In genomic region chr1:33123266-33123665, GRCh38 we compare ENCODE assay signal across 16 cellular contexts. TPM values are rescaled to one million over a fixed set of nuclear protein-coding genes. Genes with fewer than 3 reads are reported as not detected.
DNase-seq lines count a peak whose midpoint lies in the region; ATAC-seq and TF ChIP-seq lines count a peak whose summit lies in the region.
"Had no signal": no experiment of that assay in that cellular context is flagged by ENCODE, and none has a peak within 500 bp of the region (broad histone marks: within the 10 kb centered on the region; RNA-seq: fewer than 3 reads in every experiment).

No MANE protein-coding gene starts in this region.

- CTCF ChIA-PET in activated CD8-positive, alpha-beta T cell treated with anti-CD3 and anti-CD28 coated beads, Interleukin-2, amount 10 ng/mL, durations not matched to agents 7 days and 5 days (lab: Charles Lee) = interaction anchor here (1.1 kb wide), 1 partner anchor 347 kb away, joined by 4 read pairs; no protein-coding TSS in a partner anchor
- CTCF ChIA-PET in activated CD8-positive, alpha-beta T cell treated with anti-CD3 and anti-CD28 coated beads for 36 hours (lab: Charles Lee) = interaction anchor here (1.2 kb wide), 1 partner anchor 28 kb away, joined by 4 read pairs; no protein-coding TSS in a partner anchor

- TF ChIP-seq CTCF in activated CD8-positive, alpha-beta T cell treated with anti-CD3 and anti-CD28 coated beads for 36 hours (IDR thresholded peaks at IDR 0.05) = no peak
- TF ChIP-seq CTCF in epithelial cell of esophagus (IDR thresholded peaks at IDR 0.05; ENCODE audit: insufficient read depth, low read depth, low read length, missing control alignments) = no peak
- no peak for TF ChIP-seq CTCF in nephron progenitor cell (IDR thresholded peaks at IDR 0.05)

- H3K27ac Mint-ChIP-seq in activated CD8-positive, alpha-beta T cell treated with anti-CD3 and anti-CD28 coated beads, Interleukin-2, amount 10 ng/mL, durations not matched to agents 7 days and 5 days = peak overlapping the region; percentile 25
- H3K27ac Mint-ChIP-seq in activated CD8-positive, alpha-beta T cell treated with anti-CD3 and anti-CD28 coated beads for 36 hours = no peak overlapping the region
- peak overlapping the region; percentile 21 for H3K27ac Mint-ChIP-seq in activated T-helper 17 cell treated with anti-CD3 and anti-CD28 coated beads, Interleukin-2, amount 50 U/mL, for 72 hours
- H3K27ac Mint-ChIP-seq in nephron progenitor cell = peak overlapping the region; percentile 62
- H3K27ac Mint-ChIP-seq: GM23338 had no signal

- H3K4me3 Mint-ChIP-seq in activated CD8-positive, alpha-beta T cell treated with anti-CD3 and anti-CD28 coated beads, Interleukin-2, amount 10 ng/mL, durations not matched to agents 7 days and 5 days = no peak overlapping the region
- no peak overlapping the region for H3K4me3 Mint-ChIP-seq in activated CD8-positive, alpha-beta T cell treated with anti-CD3 and anti-CD28 coated beads for 36 hours
- H3K4me3 Mint-ChIP-seq in activated T-helper 17 cell treated with anti-CD3 and anti-CD28 coated beads, Interleukin-2, amount 50 U/mL, for 72 hours = no peak overlapping the region
- H3K4me3 Mint-ChIP-seq in nephron progenitor cell = no peak overlapping the region
- H3K4me3 Mint-ChIP-seq: GM23338 had no signal

- no peak for ATAC-seq in activated CD8-positive, alpha-beta T cell treated with anti-CD3 and anti-CD28 coated beads, Interleukin-2, amount 10 ng/mL, durations not matched to agents 7 days and 5 days
- no peak for ATAC-seq in activated CD8-positive, alpha-beta T cell treated with anti-CD3 and anti-CD28 coated beads for 36 hours
- ATAC-seq in activated T-helper 17 cell treated with anti-CD3 and anti-CD28 coated beads, Interleukin-2, amount 50 U/mL, for 72 hours (replicated peaks) = no peak
- ATAC-seq: GM23338 had no signal

- H3K4me1 Mint-ChIP-seq in activated CD8-positive, alpha-beta T cell treated with anti-CD3 and anti-CD28 coated beads, Interleukin-2, amount 10 ng/mL, durations not matched to agents 7 days and 5 days (ENCODE audit: low read depth) = peaks cover 21% of the 10 kb centered on the region
- peaks cover 13% of the 10 kb centered on the region for H3K4me1 Mint-ChIP-seq in activated CD8-positive, alpha-beta T cell treated with anti-CD3 and anti-CD28 coated beads for 36 hours (ENCODE audit: low read depth)
- H3K4me1 Mint-ChIP-seq in activated T-helper 17 cell treated with anti-CD3 and anti-CD28 coated beads, Interleukin-2, amount 50 U/mL, for 72 hours = peaks cover 11% of the 10 kb centered on the region
- H3K4me1 Mint-ChIP-seq in nephron progenitor cell = peaks cover 43% of the 10 kb centered on the region

- intact Hi-C loops in activated CD8-positive, alpha-beta T cell treated with anti-CD3 and anti-CD28 coated beads for 36 hours (cut with micrococcal nuclease) = no loop called here

- no peaks in the 10 kb centered on the region for H3K27me3 Mint-ChIP-seq in activated CD8-positive, alpha-beta T cell treated with anti-CD3 and anti-CD28 coated beads, Interleukin-2, amount 10 ng/mL, durations not matched to agents 7 days and 5 days (ENCODE audit: low read depth)
- H3K27me3 Mint-ChIP-seq in activated CD8-positive, alpha-beta T cell treated with anti-CD3 and anti-CD28 coated beads for 36 hours = no peaks in the 10 kb centered on the region
- no peaks in the 10 kb centered on the region for H3K27me3 Mint-ChIP-seq in activated T-helper 17 cell treated with anti-CD3 and anti-CD28 coated beads, Interleukin-2, amount 50 U/mL, for 72 hours
- H3K27me3 Mint-ChIP-seq in nephron progenitor cell (ENCODE audit: low read depth, poor library complexity) = peaks cover 21% of the 10 kb centered on the region

- POLR2A ChIA-PET in activated CD8-positive, alpha-beta T cell treated with anti-CD3 and anti-CD28 coated beads, Interleukin-2, amount 10 ng/mL, durations not matched to agents 7 days and 5 days (lab: Charles Lee) = no interaction called here
- POLR2A ChIA-PET in activated CD8-positive, alpha-beta T cell treated with anti-CD3 and anti-CD28 coated beads for 36 hours (lab: Charles Lee) = interaction anchor here (1.2 kb wide), 1 partner anchor 35 kb away, joined by 3 read pairs; no protein-coding TSS in a partner anchor

- no peak overlapping the region for H3K4me3 ChIP-seq in epithelial cell of esophagus (ENCODE audit: low read length)
- H3K4me3 ChIP-seq: BLaER1 treated with 17β-estradiol and CSF1 and Interleukin-3, amounts not matched to agents 10 nM and 100 nM; GM23338 had no signal

- DNase-seq in activated CD8-positive, alpha-beta T cell treated with anti-CD3 and anti-CD28 coated beads, Interleukin-2, amount 10 ng/mL, durations not matched to agents 7 days and 5 days = no peak
- DNase-seq in activated CD8-positive, alpha-beta T cell treated with anti-CD3 and anti-CD28 coated beads for 36 hours = no peak
- DNase-seq in epithelial cell of esophagus (ENCODE audit: low read depth) (peak; percentile 56), nephron progenitor cell (no peak), HK-2 (ENCODE audit: unreplicated experiment) (no peak), NCI-H2196 treated with DMSO at 0.1 percent for 48 hours (lab: John Stamatoyannopoulos, UW; ENCODE audit: unreplicated experiment) (no peak)
- no peak for DNase-seq in activated CD4-positive, CD25-positive, alpha-beta regulatory T cell treated with anti-CD3 and anti-CD28 coated beads, Interleukin-2, amount 50 U/mL, for 72 hours
- DNase-seq: ACHN; CD4-positive, CD25-positive, alpha-beta regulatory T cell; DMS53; GF-D8; H7 had no signal

- no peaks in the 10 kb centered on the region for H3K9me3 Mint-ChIP-seq in activated CD8-positive, alpha-beta T cell treated with anti-CD3 and anti-CD28 coated beads, Interleukin-2, amount 10 ng/mL, durations not matched to agents 7 days and 5 days (ENCODE audit: insufficient read depth)
- H3K9me3 Mint-ChIP-seq in activated CD8-positive, alpha-beta T cell treated with anti-CD3 and anti-CD28 coated beads for 36 hours = no peaks in the 10 kb centered on the region
- H3K9me3 Mint-ChIP-seq in activated T-helper 17 cell treated with anti-CD3 and anti-CD28 coated beads, Interleukin-2, amount 50 U/mL, for 72 hours = no peaks in the 10 kb centered on the region
- peaks cover 13% of the 10 kb centered on the region for H3K9me3 Mint-ChIP-seq in nephron progenitor cell
- H3K9me3 Mint-ChIP-seq: GM23338 had no signal

- H3K36me3 Mint-ChIP-seq in activated CD8-positive, alpha-beta T cell treated with anti-CD3 and anti-CD28 coated beads, Interleukin-2, amount 10 ng/mL, durations not matched to agents 7 days and 5 days (ENCODE audit: low read depth) = peaks cover 22% of the 10 kb centered on the region
- peaks cover 14% of the 10 kb centered on the region for H3K36me3 Mint-ChIP-seq in activated CD8-positive, alpha-beta T cell treated with anti-CD3 and anti-CD28 coated beads for 36 hours (ENCODE audit: low read depth)
- H3K36me3 Mint-ChIP-seq in activated T-helper 17 cell treated with anti-CD3 and anti-CD28 coated beads, Interleukin-2, amount 50 U/mL, for 72 hours (ENCODE audit: low read depth) = peaks cover 13% of the 10 kb centered on the region
- H3K36me3 Mint-ChIP-seq in nephron progenitor cell (ENCODE audit: low read depth) = peaks cover 14% of the 10 kb centered on the region

RNA-seq across cellular contexts. Expression of gene AZIN2, which starts 42.3 kb away (rescaled TPM):
- 10 to 100 TPM; 11.0 to 12.0 TPM for total RNA-seq in activated CD8-positive, alpha-beta T cell treated with anti-CD3 and anti-CD28 coated beads, Interleukin-2, amount 10 ng/mL, durations not matched to agents 7 days and 5 days
- 1 to 10 TPM; 2.5 TPM for total RNA-seq in activated CD8-positive, alpha-beta T cell treated with anti-CD3 and anti-CD28 coated beads for 36 hours
- total RNA-seq in activated T-helper 17 cell treated with anti-CD3 and anti-CD28 coated beads, Interleukin-2, amount 50 U/mL, for 72 hours = 1 to 10 TPM; 3.4 to 3.7 TPM
- total RNA-seq: HT-29 had no signal

RNA-seq across cellular contexts. Expression of gene TRIM62, which starts 58.6 kb away (rescaled TPM):
- total RNA-seq in activated CD8-positive, alpha-beta T cell treated with anti-CD3 and anti-CD28 coated beads, Interleukin-2, amount 10 ng/mL, durations not matched to agents 7 days and 5 days = 10 to 100 TPM in 1 of 2 experiments, 1 to 10 TPM in 1; 9.7 to 10.0 TPM
- total RNA-seq in activated CD8-positive, alpha-beta T cell treated with anti-CD3 and anti-CD28 coated beads for 36 hours = 1 to 10 TPM; 3.8 to 5.2 TPM
- total RNA-seq in activated T-helper 17 cell treated with anti-CD3 and anti-CD28 coated beads, Interleukin-2, amount 50 U/mL, for 72 hours = 1 to 10 TPM; 4.3 to 6.5 TPM
